1 cellular context compared by ENCODE assay signal in genomic region chr19:49624967-49625910, GRCh38.
TF ChIP-seq lines count a peak whose summit lies in the region.

No MANE protein-coding gene starts in this region.

TF ChIP-seq in HepG2, 621 proteins besides CTCF, POLR2A, EP300 and RAD21:
- TF ChIP-seq ZFP36L1 (CRISPR knock-in tag; IDR thresholded peaks at IDR 0.05) (no peak), AGO2 (optimal IDR thresholded peaks at IDR 0.05; ENCODE audit: low read depth, low read length) (peak; percentile 17)
TF ChIP-seq in HepG2: peak in this region for 1.
